ENCODE assay signal across 32 cellular contexts in genomic region chr18:3864669-3865298, GRCh38.
"Had no signal": no experiment of that assay in that cellular context is flagged by ENCODE, and none has a peak within 500 bp of the region (broad histone marks: within the 10 kb centered on the region; RNA-seq: fewer than 3 reads in every experiment).

No MANE protein-coding gene starts in this region.

- H3K27me3 ChIP-seq: adrenal gland, body of pancreas, colonic mucosa, esophagus squamous epithelium, gastroesophageal sphincter, heart right ventricle, hepatocyte had no signal

- H2AFZ ChIP-seq: hepatocyte had no signal

- H3K27ac ChIP-seq: adrenal gland, body of pancreas, colonic mucosa, epithelial cell of prostate, esophagus squamous epithelium, gastroesophageal sphincter, heart right ventricle, hepatocyte, WERI-Rb-1 had no signal

- H3K4me3 ChIP-seq: adrenal gland, body of pancreas, colonic mucosa, esophagus squamous epithelium, gastroesophageal sphincter, heart right ventricle, hepatocyte had no signal

- H3K9me3 ChIP-seq: adrenal gland, body of pancreas, colonic mucosa, esophagus squamous epithelium, gastroesophageal sphincter, heart right ventricle had no signal

- H3K79me2 ChIP-seq: hepatocyte had no signal

- H3K4me2 ChIP-seq: hepatocyte had no signal

- FAIRE-seq: endometrium, endothelial cell of umbilical vein had no signal

- H3K4me1 ChIP-seq: adrenal gland, body of pancreas, colonic mucosa, esophagus squamous epithelium, gastroesophageal sphincter had no signal

- H3K36me3 ChIP-seq: adrenal gland, colonic mucosa, esophagus squamous epithelium, gastroesophageal sphincter, heart right ventricle, WERI-Rb-1 had no signal

- DNase-seq: activated B cell treated with CpG ODN at 0.5 μM for 24 hours; activated CD4-positive, alpha-beta memory T cell treated with anti-CD3 and anti-CD28 coated beads for 36 hours; activated CD4-positive, alpha-beta T cell treated with anti-CD3 and anti-CD28 coated beads for 36 hours; activated CD4-positive, alpha-beta T cell treated with anti-CD3 and anti-CD28 coated beads, Interleukin-2, amount 10 ng/mL, durations not matched to agents 24 days and 14 days; activated CD8-positive, alpha-beta memory T cell treated with anti-CD3 and anti-CD28 coated beads, Interleukin-2, amount 10 ng/mL, durations not matched to agents 7 days and 5 days; activated CD8-positive, alpha-beta memory T cell treated with anti-CD3 and anti-CD28 coated beads, Interleukin-2, amount 50 U/mL, for 4 hours; activated CD8-positive, alpha-beta T cell treated with anti-CD3 and anti-CD28 coated beads, Interleukin-2, amount 10 ng/mL, durations not matched to agents 7 days and 5 days; activated effector memory CD4-positive, alpha-beta T cell treated with anti-CD3 and anti-CD28 coated beads, Interleukin-2, amount 50 U/mL, for 16 hours; activated naive CD4-positive, alpha-beta T cell treated with anti-CD3 and anti-CD28 coated beads for 36 hours; activated naive CD8-positive, alpha-beta T cell treated with anti-CD3 and anti-CD28 coated beads for 36 hours; activated naive CD8-positive, alpha-beta T cell treated with anti-CD3 and anti-CD28 coated beads, Interleukin-2, amount 50 U/mL, for 24 hours; activated T-cell treated with anti-CD3 and anti-CD28 coated beads, Interleukin-2, amount 50 U/mL, for 1 hour; activated T-cell treated with anti-CD3 and anti-CD28 coated beads, Interleukin-2, amount 50 U/mL, for 48 hours; adrenal gland; amygdala; aorta; body of pancreas; caudate nucleus; cerebellar nuclear complex; colonic mucosa; effector CD8-positive, alpha-beta T cell; esophagus squamous epithelium; foreskin melanocyte; heart right ventricle; T1000; WERI-Rb-1 had no signal

- ATAC-seq: activated CD4-positive, alpha-beta T cell treated with anti-CD3 and anti-CD28 coated beads for 36 hours; activated CD4-positive, CD25-positive, alpha-beta regulatory T cell treated with anti-CD3 and anti-CD28 coated beads, Interleukin-2, amount 50 U/mL, for 24 hours; activated CD8-positive, alpha-beta memory T cell treated with anti-CD3 and anti-CD28 coated beads, Interleukin-2, amount 10 ng/mL, durations not matched to agents 7 days and 5 days; activated CD8-positive, alpha-beta T cell treated with anti-CD3 and anti-CD28 coated beads, Interleukin-2, amount 10 ng/mL, durations not matched to agents 7 days and 5 days; activated naive CD8-positive, alpha-beta T cell treated with anti-CD3 and anti-CD28 coated beads, Interleukin-2, amount 50 U/mL, for 24 hours; body of pancreas; gastroesophageal sphincter; heart right ventricle had no signal
